ENCODE assay signal across 10 cellular contexts in genomic region chr3:30625541-30626438, GRCh38. TPM values are rescaled to one million over a fixed set of nuclear protein-coding genes. Genes with fewer than 3 reads are reported as not detected.
DNase-seq lines count a peak whose midpoint lies in the region; ATAC-seq, FAIRE-seq and TF ChIP-seq lines count a peak whose summit lies in the region.
"Had no signal": no experiment of that assay in that cellular context is flagged by ENCODE, and none has a peak within 500 bp of the region (broad histone marks: within the 10 kb centered on the region; RNA-seq: fewer than 3 reads in every experiment).

No MANE protein-coding gene starts in this region.

- H3K4me3 ChIP-seq in bronchial epithelial cell (ENCODE audit: low read depth, low read length) (no peak overlapping the region), right lobe of liver (no peak overlapping the region)

- H3K27ac ChIP-seq in right lobe of liver, result peak overlapping the region; percentile 66 to 92 (median 84)

- 27% methylated on average over 4 of the region's 4 CpGs for WGBS in right lobe of liver (ENCODE audit: insufficient coverage, low coverage, low lambda C conversion rate, missing lambda C conversion rate)

- intact Hi-C loops in right lobe of liver (cut with DNase I), result no loop called here

- DNase-seq in activated T-cell treated with anti-CD3 and anti-CD28 coated beads, Interleukin-2, amount 50 U/mL, for 72 hours, result no peak
- DNase-seq in activated T-cell treated with anti-CD3 and anti-CD28 coated beads, Interleukin-2, amount 50 U/mL, for 48 hours, result no peak
- DNase-seq in bronchial epithelial cell (ENCODE audit: low read depth) (peak; percentile 95), right lobe of liver (peak in 1 of 3 donors; percentile 71), type B pancreatic cell (ENCODE audit: extremely low spot score, unreplicated experiment) (no peak), NCI-H2227 (lab: John Stamatoyannopoulos, UW; ENCODE audit: unreplicated experiment) (no peak), GM20000 (ENCODE audit: low spot score) (no peak)
- DNase-seq: activated effector memory CD4-positive, alpha-beta T cell treated with anti-CD3 and anti-CD28 coated beads, Interleukin-2, amount 50 U/mL, for 16 hours; COR-L47 had no signal

- H3K27me3 ChIP-seq in bronchial epithelial cell (ENCODE audit: control insufficient read depth, insufficient read depth, low read length) (no peaks in the 10 kb centered on the region), right lobe of liver (no peaks in the 10 kb centered on the region)

- H3K36me3 Mint-ChIP-seq in activated T-cell treated with anti-CD3 and anti-CD28 coated beads, Interleukin-2, amount 50 U/mL, for 72 hours (ENCODE audit: insufficient read depth in 2 of 2), result peaks cover 7 to 22% of the 10 kb centered on the region in 2 donors
- peaks cover 25% of the 10 kb centered on the region for H3K36me3 Mint-ChIP-seq in type B pancreatic cell

- TF ChIP-seq CTCF in bronchial epithelial cell (IDR thresholded peaks at IDR 0.05; ENCODE audit: insufficient read depth, low read length, severe bottlenecking), result no peak
- no peak for TF ChIP-seq CTCF in right lobe of liver (IDR thresholded peaks at IDR 0.05)
- TF ChIP-seq CTCF in type B pancreatic cell (conservative IDR thresholded peaks at IDR 0.05), result no peak
- TF ChIP-seq CTCF in GM20000 (IDR thresholded peaks at IDR 0.05; ENCODE audit: extremely low read depth, missing control alignments), result no peak

- H3K27ac Mint-ChIP-seq in activated T-cell treated with anti-CD3 and anti-CD28 coated beads, Interleukin-2, amount 50 U/mL, for 72 hours, result peak overlapping the region; percentile 91
- H3K27ac Mint-ChIP-seq in type B pancreatic cell, result peak overlapping the region; percentile 30

- H3K36me3 ChIP-seq in bronchial epithelial cell (ENCODE audit: control insufficient read depth, insufficient read depth, low read length) (peaks cover 2% of the 10 kb centered on the region), right lobe of liver (peaks cover 0 to 2% (median 0%) of the 10 kb centered on the region in 4 donors)

- TF ChIP-seq POLR2A in right lobe of liver (IDR thresholded peaks at IDR 0.05), result no peak

- FAIRE-seq in bronchial epithelial cell (lab: Jason Lieb, UNC), result no peak

- peaks cover 99% of the 10 kb centered on the region for H3K4me1 Mint-ChIP-seq in activated T-cell treated with anti-CD3 and anti-CD28 coated beads, Interleukin-2, amount 50 U/mL, for 72 hours (ENCODE audit: low read depth)
- peaks cover 44% of the 10 kb centered on the region for H3K4me1 Mint-ChIP-seq in type B pancreatic cell (ENCODE audit: unreplicated experiment)

- ATAC-seq in activated T-cell treated with anti-CD3 and anti-CD28 coated beads, Interleukin-2, amount 50 U/mL, for 72 hours (replicated peaks in 1 of 2), result no peak
- ATAC-seq in right lobe of liver (peak; percentile 83 to 96 (median 84)), GM19463 (IDR thresholded peaks at IDR 0.05; ENCODE audit: unreplicated experiment) (no peak)

- no peaks in the 10 kb centered on the region for H3K9me3 Mint-ChIP-seq in activated T-cell treated with anti-CD3 and anti-CD28 coated beads, Interleukin-2, amount 50 U/mL, for 72 hours
- no peaks in the 10 kb centered on the region for H3K9me3 Mint-ChIP-seq in type B pancreatic cell

- H3K4me1 ChIP-seq in right lobe of liver, result peaks cover 0 to 44% (median 20%) of the 10 kb centered on the region in 4 donors

- H3K4me3 Mint-ChIP-seq in activated T-cell treated with anti-CD3 and anti-CD28 coated beads, Interleukin-2, amount 50 U/mL, for 72 hours, result peak overlapping the region; percentile 68 to 73
- H3K4me3 Mint-ChIP-seq in type B pancreatic cell, result no peak overlapping the region

- H3K9me3 ChIP-seq in right lobe of liver, result no peaks in the 10 kb centered on the region

- no peaks in the 10 kb centered on the region for H3K27me3 Mint-ChIP-seq in activated T-cell treated with anti-CD3 and anti-CD28 coated beads, Interleukin-2, amount 50 U/mL, for 72 hours (ENCODE audit: low read depth)
- H3K27me3 Mint-ChIP-seq in type B pancreatic cell, result no peaks in the 10 kb centered on the region

RNA-seq across cellular contexts. Expression of gene TGFBR2, which starts 19.4 kb away (rescaled TPM):
- total RNA-seq in activated T-cell treated with anti-CD3 and anti-CD28 coated beads, Interleukin-2, amount 50 U/mL, for 72 hours, result 10 to 100 TPM; 37.7 to 45.9 TPM
- total RNA-seq in bronchial epithelial cell (16.0 and 25.5 TPM in 2 replicates), right lobe of liver (10 to 100 TPM; 24.9 to 52.6 (median 45.5) TPM), type B pancreatic cell (ENCODE audit: low replicate concordance) (21.8 and 26.1 TPM in 2 replicates)

Comparison
In these comparisons a context has a peak if more than half of its experiments do, and no peak if none do; other contexts are left out.
1. ATAC-seq: peak in right lobe of liver (4 of 4); none in activated T-cell treated with anti-CD3 and anti-CD28 coated beads, Interleukin-2, amount 50 U/mL, for 72 hours (0 of 2) and GM19463 (single experiment).